ENCODE assay signal across 8 cellular contexts in the genomic region with DNA sequence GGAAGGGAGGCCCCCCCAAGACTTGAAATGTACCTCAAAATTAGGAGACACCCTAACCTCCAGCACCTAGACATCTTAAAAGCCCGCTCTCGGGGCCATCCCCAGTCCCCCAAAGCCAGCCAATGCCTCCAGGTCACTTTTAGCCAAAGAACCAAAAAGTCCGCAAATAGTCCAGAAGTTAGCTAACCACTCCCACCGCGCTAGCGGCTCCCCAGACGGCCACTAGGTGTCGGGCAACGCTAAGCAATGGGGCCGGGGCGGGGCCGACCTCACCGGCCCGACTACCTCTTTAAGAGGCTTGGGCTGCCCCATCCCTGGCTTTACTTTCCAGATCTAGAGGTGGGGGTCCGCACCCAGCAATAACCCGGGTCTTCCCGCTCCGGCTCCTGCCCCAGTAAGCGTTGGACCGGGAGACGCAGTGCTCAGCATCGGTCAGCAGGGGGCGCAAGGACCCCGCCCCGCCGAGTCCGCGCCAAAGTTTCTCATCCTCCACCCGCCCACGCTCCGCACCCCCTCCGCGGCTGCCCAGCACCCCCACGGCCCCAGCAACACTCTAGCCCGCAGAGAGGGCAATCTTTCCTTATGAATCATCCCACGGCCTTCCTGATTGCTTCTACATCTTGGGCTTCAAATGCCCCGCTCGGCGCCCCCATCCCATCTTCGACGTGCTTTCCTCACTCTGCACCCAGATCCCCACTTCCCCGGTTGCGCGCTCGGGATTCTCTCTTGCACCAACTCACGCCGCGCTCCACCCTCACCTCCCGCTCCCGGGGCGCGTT. TPM values are rescaled to one million over a fixed set of nuclear protein-coding genes. Genes with fewer than 3 reads are reported as not detected.
DNase-seq lines count a peak whose midpoint lies in the region; ATAC-seq and TF ChIP-seq lines count a peak whose summit lies in the region.

No MANE protein-coding gene starts in this region.

- H3K27me3 ChIP-seq in GM06990 (replicated peaks; ENCODE audit: control insufficient read depth, insufficient read depth, low read length) (peaks cover 6% of the 10 kb centered on the region), kidney epithelial cell (ENCODE audit: control insufficient read depth, insufficient read depth, low read length) (no peaks in the 10 kb centered on the region)

- H3K27me3 Mint-ChIP-seq in central memory CD8-positive, alpha-beta T cell = peaks cover 73% of the 10 kb centered on the region

- ATAC-seq in HG02852 (IDR thresholded peaks at IDR 0.05; ENCODE audit: unreplicated experiment) = peak; percentile 52
- ATAC-seq in activated CD4-positive, CD25-positive, alpha-beta regulatory T cell treated with anti-CD3 and anti-CD28 coated beads, Interleukin-2, amount 50 U/mL, for 24 hours = peak; percentile 81 to 87
- peak; percentile 64 for ATAC-seq in central memory CD8-positive, alpha-beta T cell (replicated peaks; ENCODE audit: extremely low read depth, poor library complexity, severe bottlenecking)

- peaks cover 4% of the 10 kb centered on the region for H3K36me3 Mint-ChIP-seq in central memory CD8-positive, alpha-beta T cell (ENCODE audit: insufficient read depth)

- peaks cover 16% of the 10 kb centered on the region for H3K4me1 Mint-ChIP-seq in central memory CD8-positive, alpha-beta T cell

- no peaks in the 10 kb centered on the region for H3K36me3 ChIP-seq in GM06990 (ENCODE audit: control insufficient read depth, insufficient read depth, low read length)
- H3K36me3 ChIP-seq in kidney epithelial cell (ENCODE audit: control insufficient read depth, insufficient read depth, low read length) = no peaks in the 10 kb centered on the region

- DNase-seq in GM06990 (ENCODE audit: extremely low read depth, insufficient read length) = peak; percentile 81
- peak; percentile 90 for DNase-seq in NCI-H2227 treated with DMSO at 0.1 percent for 48 hours (lab: John Stamatoyannopoulos, UW)
- DNase-seq in central memory CD8-positive, alpha-beta T cell (ENCODE audit: low spot score in 2 of 2) = peak; percentile 71 to 79
- DNase-seq in kidney epithelial cell (ENCODE audit: low read depth) = no peak
- peak; percentile 88 for DNase-seq in stimulated activated CD4-positive, alpha-beta T cell treated with anti-CD3 and anti-CD28 coated beads, Interleukin-15, amount 100 ng/mL, for 24 hours
- no peak for DNase-seq in cortex of kidney (lab: John Stamatoyannopoulos, UW)

- peak overlapping the region; percentile 53 for H3K4me3 ChIP-seq in GM06990 (replicated peaks; ENCODE audit: low read depth, low read length)
- peak overlapping the region; percentile 55 for H3K4me3 ChIP-seq in kidney epithelial cell (ENCODE audit: low read depth, low read length)

- no peaks in the 10 kb centered on the region for H3K9me3 Mint-ChIP-seq in central memory CD8-positive, alpha-beta T cell

- H3K4me3 Mint-ChIP-seq in central memory CD8-positive, alpha-beta T cell = peak overlapping the region; percentile 76

- H3K27ac Mint-ChIP-seq in central memory CD8-positive, alpha-beta T cell (ENCODE audit: low read depth) = peak overlapping the region; percentile 76

- TF ChIP-seq CTCF in GM06990 (IDR thresholded peaks at IDR 0.05; ENCODE audit: insufficient read depth, low read length, poor library complexity, severe bottlenecking) = peak; percentile 99
- peak; percentile 96 for TF ChIP-seq CTCF in kidney epithelial cell (IDR thresholded peaks at IDR 0.05; ENCODE audit: insufficient read depth, low read length, poor library complexity, severe bottlenecking)

RNA-seq across cellular contexts. Expression of gene COL1A1, which starts 0.8 kb away (rescaled TPM):
- total RNA-seq in kidney epithelial cell = 139 and 176 TPM in 2 replicates

RNA-seq across cellular contexts. Expression of gene SGCA, which starts 34.8 kb away (rescaled TPM):
- not detected in 2 replicates for total RNA-seq in kidney epithelial cell

RNA-seq across cellular contexts. Expression of gene PPP1R9B, which starts 50.2 kb away (rescaled TPM):
- total RNA-seq in kidney epithelial cell = 35.2 and 38.2 TPM in 2 replicates

Comparison
In these comparisons a context has a peak if more than half of its experiments do, and no peak if none do; other contexts are left out.
1. DNase-seq: peak in GM06990 (single experiment), NCI-H2227 treated with DMSO at 0.1 percent for 48 hours (single experiment), central memory CD8-positive, alpha-beta T cell (2 of 2) and stimulated activated CD4-positive, alpha-beta T cell treated with anti-CD3 and anti-CD28 coated beads, Interleukin-15, amount 100 ng/mL, for 24 hours (single experiment); none in kidney epithelial cell (single experiment) and cortex of kidney (single experiment).
2. Peak in every context shown above with its lines, with median percentiles within 50 percentile points of each other: ATAC-seq.